24 cellular contexts compared by ENCODE assay signal in the genomic region with DNA sequence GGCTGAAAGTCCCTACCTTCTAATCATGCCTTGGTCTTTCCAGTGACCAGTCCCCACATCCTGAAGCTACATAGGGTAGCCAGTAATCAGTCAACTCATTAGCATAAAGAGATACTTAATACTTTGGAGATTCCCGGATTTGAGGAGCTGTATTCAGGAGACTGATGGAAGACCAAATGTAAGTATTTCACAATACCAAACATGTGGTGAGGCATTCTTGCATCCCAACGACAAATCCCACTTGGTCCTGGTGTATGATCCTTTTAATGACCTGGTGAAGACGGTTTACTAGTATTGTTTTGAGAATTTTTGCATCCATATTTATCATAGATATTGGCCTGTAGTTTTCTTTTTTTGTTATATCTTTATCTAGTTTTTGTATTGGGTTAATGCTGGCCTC. TPM values are rescaled to one million over a fixed set of nuclear protein-coding genes. Genes with fewer than 3 reads are reported as not detected.
DNase-seq lines count a peak whose midpoint lies in the region; ATAC-seq, FAIRE-seq and TF ChIP-seq lines count a peak whose summit lies in the region.
"Had no signal": no experiment of that assay in that cellular context is flagged by ENCODE, and none has a peak within 500 bp of the region (broad histone marks: within the 10 kb centered on the region; RNA-seq: fewer than 3 reads in every experiment).

No MANE protein-coding gene starts in this region.

- CTCF ChIA-PET in HepG2 (lab: Yijun Ruan, JAX; ENCODE audit: low intra/inter-chr PET ratio, low total read pairs) (no interaction called here), K562 (lab: Yijun Ruan, JAX; ENCODE audit: low intra/inter-chr PET ratio) (no interaction called here)

- H3K9me3 ChIP-seq in HepG2 (ENCODE audit: low read length) (no peaks in the 10 kb centered on the region), right lobe of liver (no peaks in the 10 kb centered on the region), K562 (replicated peaks; ENCODE audit: control insufficient read depth, insufficient read depth, low read depth, low read length) (no peaks in the 10 kb centered on the region), aorta (ENCODE audit: control insufficient read depth, low read length) (no peaks in the 10 kb centered on the region)
- H3K9me3 ChIP-seq: A549; BLaER1 treated with 17β-estradiol and CSF1 and Interleukin-3, amounts not matched to agents 10 nM and 100 nM; Caco-2 had no signal

- no peak overlapping the region for H2AFZ ChIP-seq in HepG2 (ENCODE audit: low read length)
- H2AFZ ChIP-seq in K562 (ENCODE audit: low read depth, low read length), result no peak overlapping the region

- in situ Hi-C loops in HepG2 (cut with HindIII; ENCODE audit: extremely low pct_ligation_motif_present, low pct_unique_long_range_greater_than_20kb), result no loop called here
- in situ Hi-C loops in K562 (cut with MboI), result no loop called here

- H3K79me2 ChIP-seq in HepG2 (ENCODE audit: insufficient read depth, low read length) (no peaks in the 10 kb centered on the region), K562 (ENCODE audit: control insufficient read depth, insufficient read depth, low read length) (no peaks in the 10 kb centered on the region)

- 0% methylated on average over 3 of the region's 3 CpGs for WGBS in HepG2 (ENCODE audit: low lambda C conversion rate)
- 37% methylated on average over 3 of the region's 3 CpGs for WGBS in right lobe of liver (ENCODE audit: insufficient coverage, low coverage, low lambda C conversion rate, missing lambda C conversion rate)
- 0% methylated on average over 3 of the region's 3 CpGs for WGBS in K562 (ENCODE audit: insufficient coverage, low coverage, missing lambda C conversion rate)
- 64 to 73% methylated on average over 3 of the region's 3 CpGs for WGBS in aorta, 2 donors

- no peak overlapping the region for H3K27ac ChIP-seq in HepG2 (ENCODE audit: extremely low read length, insufficient read depth, low read length)
- no peak overlapping the region for H3K27ac ChIP-seq in right lobe of liver
- no peak overlapping the region for H3K27ac ChIP-seq in K562 (ENCODE audit: extremely low read depth, low read depth, low read length)
- H3K27ac ChIP-seq in aorta (ENCODE audit: low read depth in 1 of 2, low read length in 2 of 2), result no peak overlapping the region
- H3K27ac ChIP-seq: 22Rv1; A549; BLaER1 treated with 17β-estradiol and CSF1 and Interleukin-3, amounts not matched to agents 10 nM and 100 nM; C4-2B had no signal

- H3K4me1 ChIP-seq in HepG2 (ENCODE audit: insufficient read depth, low read length), result no peaks in the 10 kb centered on the region
- H3K4me1 ChIP-seq in right lobe of liver, result no peaks in the 10 kb centered on the region
- H3K4me1 ChIP-seq in K562 (replicated peaks in 1 of 2; ENCODE audit: control insufficient read depth in 2 of 2, insufficient read depth in 2 of 2, low read length in 2 of 2), result no peaks in the 10 kb centered on the region
- no peaks in the 10 kb centered on the region for H3K4me1 ChIP-seq in aorta (ENCODE audit: control insufficient read depth in 1 of 2, insufficient read depth in 2 of 2, low read length in 2 of 2)
- H3K4me1 ChIP-seq: A549; BLaER1 treated with 17β-estradiol and CSF1 and Interleukin-3, amounts not matched to agents 10 nM and 100 nM; Caco-2 had no signal

- ATAC-seq in HepG2 (no peak), right lobe of liver (no peak), K562 (no peak), aorta (ENCODE audit: low FRiP score) (no peak)
- ATAC-seq: A549; CD8-positive, alpha-beta T cell; GM12878 had no signal

- intact Hi-C loops in HepG2 (cut with micrococcal nuclease; ENCODE audit: unreplicated experiment) (no loop called here), right lobe of liver (cut with DNase I) (no loop called here), K562 (cut with micrococcal nuclease) (no loop called here), aorta (cut with DNase I) (no loop called here)

- BruUV-seq in HepG2 (replicated peaks; lab: Mats Ljungman, UMichigan) (no TSS peak), K562 (replicated peaks; lab: Mats Ljungman, UMichigan) (no TSS peak)

- TF ChIP-seq POLR2A in HepG2 (IDR thresholded peaks at IDR 0.05; ENCODE audit: insufficient read depth in 1 of 2, low read depth in 2 of 2, low read length in 2 of 2), result no peak
- no peak for TF ChIP-seq POLR2A in right lobe of liver (IDR thresholded peaks at IDR 0.05)
- no peak for TF ChIP-seq POLR2A in K562 (conservative IDR thresholded peaks at IDR 0.05)
- TF ChIP-seq POLR2A in GM12892 (IDR thresholded peaks at IDR 0.05; ENCODE audit: low read depth, low read length), result no peak

- H3K9ac ChIP-seq in HepG2 (ENCODE audit: insufficient read depth, low read depth, low read length) (no peak overlapping the region), K562 (ENCODE audit: insufficient read depth in 1 of 2, low read depth in 2 of 2, low read length in 2 of 2) (no peak overlapping the region)
- H3K9ac ChIP-seq: BLaER1 treated with 17β-estradiol and CSF1 and Interleukin-3, amounts not matched to agents 10 nM and 100 nM had no signal

- POLR2A ChIA-PET in HepG2 (lab: Yijun Ruan, JAX) (no interaction called here), K562 (lab: Yijun Ruan, JAX) (no interaction called here)

- TF ChIP-seq EP300 in HepG2 (IDR thresholded peaks at IDR 0.05; ENCODE audit: low read depth in 2 of 2, low read length in 2 of 2), result no peak
- TF ChIP-seq EP300 in HepG2 (CRISPR knock-in tag; IDR thresholded peaks at IDR 0.05; ENCODE audit: borderline replicate concordance), result no peak
- TF ChIP-seq EP300 in K562 (IDR thresholded peaks at IDR 0.05; ENCODE audit: low read length), result no peak

- H3K4me3 ChIP-seq in HepG2 (replicated peaks in 1 of 3; ENCODE audit: insufficient read depth in 1 of 3, low read depth in 2 of 3, low read length in 3 of 3) (no peak overlapping the region), right lobe of liver (no peak overlapping the region), K562 (no peak overlapping the region), aorta (ENCODE audit: low read length in 2 of 2) (no peak overlapping the region)
- H3K4me3 ChIP-seq: A549; BLaER1 treated with 17β-estradiol and CSF1 and Interleukin-3, amounts not matched to agents 10 nM and 100 nM; GM12878 had no signal

- TF ChIP-seq RAD21 in HepG2 (CRISPR knock-in tag; IDR thresholded peaks at IDR 0.05) (no peak), K562 (CRISPR knock-in tag; conservative IDR thresholded peaks at IDR 0.05 in 1 of 2, IDR thresholded peaks at IDR 0.05 in 1 of 2) (no peak)

- H3K9me1 ChIP-seq in K562 (ENCODE audit: control insufficient read depth, insufficient read depth, low read length), result no peaks in the 10 kb centered on the region

- no peak for FAIRE-seq in HepG2 (lab: Jason Lieb, UNC)
- no peak for FAIRE-seq in K562 (lab: Jason Lieb, UNC)
- FAIRE-seq in GM12892 (lab: Jason Lieb, UNC), result no peak
- FAIRE-seq: A549, GM12878, GM19239 had no signal

- no peaks in the 10 kb centered on the region for H4K20me1 ChIP-seq in HepG2 (ENCODE audit: insufficient read depth, low read length)
- H4K20me1 ChIP-seq in K562 (replicated peaks; ENCODE audit: control insufficient read depth, insufficient read depth, low read length), result no peaks in the 10 kb centered on the region
- H4K20me1 ChIP-seq: BLaER1 treated with 17β-estradiol and CSF1 and Interleukin-3, amounts not matched to agents 10 nM and 100 nM had no signal

- no peak for TF ChIP-seq CTCF in HepG2 (CRISPR knock-in tag; IDR thresholded peaks at IDR 0.05)
- no peak for TF ChIP-seq CTCF in right lobe of liver (IDR thresholded peaks at IDR 0.05)
- no peak for TF ChIP-seq CTCF in K562 (IDR thresholded peaks at IDR 0.05 in 2 of 3, conservative IDR thresholded peaks at IDR 0.05 in 1 of 3; ENCODE audit: insufficient read depth in 2 of 3, low read depth in 1 of 3, low read length in 3 of 3)

- H3K27me3 ChIP-seq in HepG2 (ENCODE audit: control insufficient read depth in 1 of 2, insufficient read depth in 2 of 2, low read length in 2 of 2) (no peaks in the 10 kb centered on the region), right lobe of liver (no peaks in the 10 kb centered on the region), K562 (ENCODE audit: control insufficient read depth in 2 of 2, insufficient read depth in 2 of 2, low read length in 2 of 2) (no peaks in the 10 kb centered on the region), aorta (ENCODE audit: control insufficient read depth in 1 of 2, insufficient read depth in 2 of 2, low read length in 1 of 2) (no peaks in the 10 kb centered on the region)
- H3K27me3 ChIP-seq: BLaER1 treated with 17β-estradiol and CSF1 and Interleukin-3, amounts not matched to agents 10 nM and 100 nM had no signal

- H3K4me2 ChIP-seq in HepG2 (ENCODE audit: low read depth, low read length) (no peak overlapping the region), K562 (ENCODE audit: insufficient read depth, low read length) (no peak overlapping the region)
- H3K4me2 ChIP-seq: A549; BLaER1 treated with 17β-estradiol and CSF1 and Interleukin-3, amounts not matched to agents 10 nM and 100 nM had no signal

- no peaks in the 10 kb centered on the region for H3K36me3 ChIP-seq in HepG2 (replicated peaks in 1 of 2; ENCODE audit: control insufficient read depth in 1 of 2, insufficient read depth in 2 of 2, low read length in 2 of 2)
- no peaks in the 10 kb centered on the region for H3K36me3 ChIP-seq in right lobe of liver
- no peaks in the 10 kb centered on the region for H3K36me3 ChIP-seq in K562 (ENCODE audit: control insufficient read depth, insufficient read depth, low read length)
- no peaks in the 10 kb centered on the region for H3K36me3 ChIP-seq in aorta (ENCODE audit: control insufficient read depth in 1 of 2, insufficient read depth in 2 of 2, low read length in 1 of 2)
- H3K36me3 ChIP-seq: BLaER1 treated with 17β-estradiol and CSF1 and Interleukin-3, amounts not matched to agents 10 nM and 100 nM had no signal

- no peak for DNase-seq in HepG2 (ENCODE audit: low spot score)
- DNase-seq in right lobe of liver, result no peak
- DNase-seq in K562 (ENCODE audit: extremely low read depth in 1 of 4, low spot score in 3 of 4), result no peak
- DNase-seq in GM12892 (ENCODE audit: insufficient read length), result no peak
- DNase-seq in aorta, result no peak
- DNase-seq: AML-193; Caco-2; Calu3; CD4-positive, alpha-beta T cell; CD8-positive, alpha-beta T cell; DMS 273 treated with DMSO at 0.1 percent for 48 hours; DMS153; DMS53; DMS79; DND-41; EL; GDM1 had no signal

RNA-seq across cellular contexts. Expression of gene RGS7, which starts 40.6 kb away (rescaled TPM):
- total RNA-seq in HepG2 (2016; rRNA removed; fragmentation: Illumina TruSeq; extraction: Trizol), result not detected in 2 replicates
- total RNA-seq in HepG2 (2016; cell fraction: cytosol; rRNA removed; fragmentation: Illumina TruSeq; extraction: Trizol; ENCODE audit: low read depth), result not detected in 2 replicates
- not detected in 2 replicates for total RNA-seq in HepG2 (2016; cell fraction: insoluble cytoplasmic fraction; rRNA removed; fragmentation: Illumina TruSeq; extraction: Trizol)
- not detected in 2 replicates for total RNA-seq in HepG2 (2016; cell fraction: membrane; rRNA removed; fragmentation: Illumina TruSeq; extraction: Trizol)
- not detected in 2 replicates for total RNA-seq in HepG2 (2016; cell fraction: nucleus; rRNA removed; fragmentation: Illumina TruSeq; extraction: Trizol)
- not detected in 2 replicates for polyA plus RNA-seq in HepG2 (2011; rRNA removed)
- polyA plus RNA-seq in HepG2 (2011; cell fraction: cytosol; rRNA removed), result not detected in 2 replicates
- not detected in 2 replicates for polyA plus RNA-seq in HepG2 (2011; cell fraction: nucleus; rRNA removed)
- polyA plus RNA-seq in HepG2 (2012), result not detected in 2 replicates
- polyA plus RNA-seq in HepG2 (2016; cell fraction: cytosol; fragmentation: Illumina TruSeq; extraction: Trizol; ENCODE audit: low read depth), result not detected in 2 replicates
- not detected in 2 replicates for polyA plus RNA-seq in HepG2 (2016; cell fraction: insoluble cytoplasmic fraction; fragmentation: Illumina TruSeq; extraction: Trizol; ENCODE audit: low read depth)
- polyA plus RNA-seq in HepG2 (2016; cell fraction: membrane; fragmentation: Illumina TruSeq; extraction: Trizol; ENCODE audit: low read depth), result not detected in 2 replicates
- polyA plus RNA-seq in HepG2 (2016; cell fraction: nucleus; fragmentation: Illumina TruSeq; extraction: Trizol; ENCODE audit: insufficient read depth, low read depth), result not detected in 2 replicates
- polyA minus RNA-seq in HepG2 (2011; rRNA and poly(A)+ RNA removed; ENCODE audit: low replicate concordance), result not detected in 2 replicates
- not detected in 2 replicates for polyA minus RNA-seq in HepG2 (2011; cell fraction: cytosol; rRNA and poly(A)+ RNA removed)
- not detected in 2 replicates for polyA minus RNA-seq in HepG2 (2011; cell fraction: nucleus; rRNA and poly(A)+ RNA removed)
- total RNA-seq in right lobe of liver, result not detected
- total RNA-seq in K562 (2011; cell fraction: chromatin; rRNA removed; ENCODE audit: low replicate concordance), result not detected in 2 replicates
- not detected in 2 replicates for total RNA-seq in K562 (2011; cell fraction: nucleolus; rRNA removed)
- not detected in 2 replicates for total RNA-seq in K562 (2011; cell fraction: nucleoplasm; rRNA removed)
- not detected in 2 replicates for total RNA-seq in K562 (2014; rRNA removed)
- total RNA-seq in K562 (2014; rRNA removed; fragmentation: Illumina TruSeq; extraction: Trizol), result not detected in 2 replicates
- total RNA-seq in K562 (2015; rRNA removed; fragmentation: Illumina TruSeq; extraction: Trizol), result not detected in 2 replicates
- not detected in 2 replicates for total RNA-seq in K562 (2021)
- not detected in 2 replicates for polyA plus RNA-seq in K562 (2011; rRNA removed)
- polyA plus RNA-seq in K562 (2011; cell fraction: cytosol; rRNA removed), result not detected in 2 replicates
- polyA plus RNA-seq in K562 (2011; cell fraction: nucleus; rRNA removed), result not detected in 2 replicates
- not detected in 2 replicates for polyA plus RNA-seq in K562 (2012)
- polyA plus RNA-seq in K562 (2014; fragmentation: Illumina TruSeq; extraction: Trizol), result not detected in 2 replicates
- not detected for polyA plus RNA-seq in K562 (2014; fragmentation: Nextera tagmentation; extraction: Ambion mirVana)
- polyA plus RNA-seq in K562 (2014; rRNA removed), result not detected in 2 replicates
- polyA minus RNA-seq in K562 (2011; rRNA and poly(A)+ RNA removed), result not detected in 2 replicates
- not detected in 2 replicates for polyA minus RNA-seq in K562 (2011; cell fraction: cytosol; rRNA and poly(A)+ RNA removed)
- not detected in 2 replicates for polyA minus RNA-seq in K562 (2011; cell fraction: nucleus; rRNA and poly(A)+ RNA removed)
- polyA plus RNA-seq in GM12892 (2012; ENCODE audit: missing spikeins), result not detected
- total RNA-seq in aorta, result not detected
- polyA plus RNA-seq in aorta, result not detected
- total RNA-seq: Caco-2; CD4-positive, alpha-beta T cell; CD8-positive, alpha-beta T cell; G401; GM12878 had no signal
- polyA plus RNA-seq: GM12878 had no signal

Comparison
In these comparisons a context has a peak if more than half of its experiments do, and no peak if none do; other contexts are left out.
1. Of the 241 proteins assayed by ChIP-seq in both HepG2 and K562: peak only in HepG2: none; only in K562: none; in both: CEBPB; in neither: 239; mixed calls (peak in some experiments, not most) for 1.